25 cellular contexts compared by ENCODE assay signal in genomic region chr19:3778899-3779723, GRCh38. TPM values are rescaled to one million over a fixed set of nuclear protein-coding genes. Genes with fewer than 3 reads are reported as not detected.
"Had no signal": no experiment of that assay in that cellular context is flagged by ENCODE, and none has a peak within 500 bp of the region (broad histone marks: within the 10 kb centered on the region; RNA-seq: fewer than 3 reads in every experiment).

No MANE protein-coding gene starts in this region.

- H3K4me3 ChIP-seq: SJCRH30 had no signal

- H3K27ac ChIP-seq: KMS-11, SJCRH30, VCaP had no signal

- H3K4me1 ChIP-seq: SJCRH30 had no signal

- H3K4me2 ChIP-seq: KMS-11, SK-N-SH had no signal

- ATAC-seq: activated CD8-positive, alpha-beta T cell treated with anti-CD3 and anti-CD28 coated beads for 36 hours; Right ventricle myocardium inferior had no signal

- FAIRE-seq: bronchial epithelial cell had no signal

- H3K9ac ChIP-seq: KMS-11, SK-N-SH had no signal

- DNase-seq: activated CD4-positive, alpha-beta T cell treated with anti-CD3 and anti-CD28 coated beads for 4 hours; activated CD8-positive, alpha-beta memory T cell treated with anti-CD3 and anti-CD28 coated beads, Interleukin-2, amount 50 U/mL, for 48 hours; activated CD8-positive, alpha-beta T cell treated with anti-CD3 and anti-CD28 coated beads for 36 hours; activated T-cell treated with anti-CD3 and anti-CD28 coated beads, Interleukin-2, amount 50 U/mL, for 1 hour; aorta; central memory CD4-positive, alpha-beta T cell; NCI-H1092; NCI-H1417; NCI-H1694 treated with DMSO at 0.1 percent for 48 hours; NCI-H2029 treated with DMSO at 0.1 percent for 48 hours; NCI-H345; NCI-H510A; NCI-H526 treated with DMSO at 0.1 percent for 48 hours; NK-92 treated with Interleukin-12 subunit alpha and Interleukin-12 subunit beta, amount 100 ng/mL, for 24 hours; OCI-M1; RPMI8226; SJCRH30; SK-N-SH; T-helper 1 cell had no signal

- H3K9me3 ChIP-seq: SJCRH30 had no signal

- H3K36me3 ChIP-seq: SJCRH30 had no signal

RNA-seq across cellular contexts. Expression of gene MATK, which starts 7.1 kb away (rescaled TPM):
- total RNA-seq: bronchial epithelial cell, MCF 10A, SJCRH30 had no signal
- polyA plus RNA-seq: SK-N-SH had no signal

RNA-seq across cellular contexts. Expression of gene RAX2, which starts 7.1 kb away (rescaled TPM):
- total RNA-seq: activated CD8-positive, alpha-beta T cell treated with anti-CD3 and anti-CD28 coated beads for 36 hours; aorta; bronchial epithelial cell; MCF 10A; Right ventricle myocardium inferior; SJCRH30; T-helper 2 cell treated with Interferon-gamma antibody and Interleukin-4, amounts not matched to agents 100 ng/mL and 5 ng/mL, for 36 hours had no signal
- polyA plus RNA-seq: aorta, SK-N-SH had no signal
